8 cellular contexts compared by ENCODE assay signal in the genomic region with DNA sequence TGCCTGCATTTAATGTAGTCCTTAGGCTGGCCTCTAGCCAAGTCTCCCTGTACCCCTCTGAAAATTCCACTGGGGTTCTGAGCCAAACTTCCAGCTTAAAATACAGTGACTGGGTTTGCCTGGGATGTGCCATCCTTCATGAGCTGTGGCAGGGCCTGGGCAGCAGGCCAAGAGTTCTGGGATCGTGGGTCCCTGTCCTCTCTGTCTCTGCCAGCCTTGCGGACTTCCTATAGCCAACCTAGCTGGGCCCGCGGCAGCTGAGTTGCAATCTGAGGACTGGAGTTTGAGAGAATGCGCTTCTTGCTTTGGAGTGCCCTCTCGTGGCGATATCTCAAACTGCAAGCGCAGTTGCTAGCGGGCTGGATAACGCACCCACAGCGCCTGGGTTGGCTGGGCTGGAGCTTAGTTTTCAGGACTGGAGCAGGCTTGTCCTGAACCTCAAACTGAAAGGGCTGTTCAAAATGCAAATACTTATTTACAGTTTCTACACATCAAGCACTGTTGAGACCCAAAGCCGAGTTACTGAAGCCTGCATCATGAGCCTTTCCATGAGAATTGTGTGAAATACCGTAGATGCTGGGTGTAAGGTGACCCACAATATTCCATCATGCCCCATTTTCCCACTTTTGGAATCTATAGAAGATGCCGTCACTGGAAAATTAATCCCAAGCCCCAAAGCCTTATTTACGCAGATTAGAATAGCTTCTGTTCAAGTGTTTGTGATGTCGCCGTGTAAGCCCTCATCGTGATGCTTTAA. TPM values are rescaled to one million over a fixed set of nuclear protein-coding genes. Genes with fewer than 3 reads are reported as not detected.
DNase-seq lines count a peak whose midpoint lies in the region; ATAC-seq and TF ChIP-seq lines count a peak whose summit lies in the region.

No MANE protein-coding gene starts in this region.

- intact Hi-C loops in left colon (cut with DNase I, micrococcal nuclease) = loop anchor here (5.0 to 10.0 kb wide), 2 partner anchors 82 to 99 kb away; no protein-coding TSS in a partner anchor

- ATAC-seq in HG03039 (IDR thresholded peaks at IDR 0.05; ENCODE audit: unreplicated experiment) = peak; percentile 68
- ATAC-seq in left colon = peak; percentile 97

- TF ChIP-seq CTCF in 22Rv1 (IDR thresholded peaks at IDR 0.05) (peak; percentile 95), GM13976 (IDR thresholded peaks at IDR 0.05; ENCODE audit: borderline replicate concordance, control extremely low read depth, extremely low read depth, insufficient read depth, missing control alignments) (peak; percentile 94)

- in situ Hi-C loops in GM13976 (cut with MboI; ENCODE audit: low sequenced_read_pairs, unreplicated experiment) = loop anchor here (10.0 kb wide), 1 partner anchor 102 kb away; no protein-coding TSS in a partner anchor

- DNase-seq in GM13976 (ENCODE audit: low spot score) = peak; percentile 73
- peak; percentile 57 for DNase-seq in NCI-H345 treated with DMSO at 0.1 percent for 48 hours (lab: John Stamatoyannopoulos, UW; ENCODE audit: unreplicated experiment)
- peak; percentile 66 for DNase-seq in activated CD4-positive, CD25-positive, alpha-beta regulatory T cell treated with anti-CD3 and anti-CD28 coated beads, Interleukin-2, amount 50 U/mL, for 16 hours (ENCODE audit: low read depth, low spot score)
- DNase-seq in central memory CD4-positive, alpha-beta T cell = peak; percentile 70
- peak; percentile 77 to 94 for DNase-seq in left colon
- DNase-seq in stimulated activated CD4-positive, alpha-beta T cell treated with anti-CD3 and anti-CD28 coated beads, Interleukin-4, amount 100 ng/mL, for 1 hour = peak; percentile 86

- H3K27ac ChIP-seq in 22Rv1 = no peak overlapping the region

RNA-seq across cellular contexts. Expression of gene IFI27L2, which starts 7.3 kb away (rescaled TPM):
- 10 to 100 TPM; 32.3 to 39.3 TPM for total RNA-seq in left colon

RNA-seq across cellular contexts. Expression of gene IFI27, which starts 26.2 kb away (rescaled TPM):
- 1,000 to 10,000 TPM in 1 of 2 donors, 100 to 1,000 TPM in 1; 498 to 1,280 TPM for total RNA-seq in left colon

RNA-seq across cellular contexts. Expression of gene PPP4R4, which starts 37.4 kb away (rescaled TPM):
- total RNA-seq in left colon = under 1 TPM in 1 of 2 donors, not detected in 1; 0.28 TPM

RNA-seq across cellular contexts. Expression of gene IFI27L1, which starts 55.6 kb away (rescaled TPM):
- total RNA-seq in left colon = 10 to 100 TPM; 33.9 to 40.5 TPM

RNA-seq across cellular contexts. Expression of gene DDX24, which starts 55.8 kb away (rescaled TPM):
- 100 to 1,000 TPM; 102 to 106 TPM for total RNA-seq in left colon
